ENCODE assay signal across 8 cellular contexts in genomic region chr16:70253291-70254094, GRCh38. TPM values are rescaled to one million over a fixed set of nuclear protein-coding genes. Genes with fewer than 3 reads are reported as not detected.
DNase-seq lines count a peak whose midpoint lies in the region; ATAC-seq, FAIRE-seq and TF ChIP-seq lines count a peak whose summit lies in the region.

No MANE protein-coding gene starts in this region.

- H3K4me2 ChIP-seq in A549, result no peak overlapping the region

- no peaks in the 10 kb centered on the region for H3K9me3 ChIP-seq in A549

- H3K36me3 Mint-ChIP-seq in chondrocyte (ENCODE audit: low read depth), result peaks cover 33% of the 10 kb centered on the region
- H3K36me3 Mint-ChIP-seq in naive thymus-derived CD8-positive, alpha-beta T cell, result peaks cover 0 to 52% (median 3%) of the 10 kb centered on the region in 3 donors

- POLR2A ChIA-PET in A549 (lab: Yijun Ruan, JAX), result interaction anchor here (0.7 to 1.4 kb wide), 2 partner anchors 12 to 14 kb away, joined by 3 read pairs; no protein-coding TSS in a partner anchor
- POLR2A ChIA-PET in naive thymus-derived CD8-positive, alpha-beta T cell (lab: Charles Lee), result interaction anchor here (0.5 to 1.6 kb wide), 3 partner anchors 28 to 863 kb away, joined by 3 to 8 read pairs (median 8); partner anchors contain the start of gene AARS1

- H3K4me3 ChIP-seq in A549, result no peak overlapping the region

- peak overlapping the region; percentile 77 for H3K27ac Mint-ChIP-seq in chondrocyte (ENCODE audit: unreplicated experiment)
- peak overlapping the region in 4 of 10 donors; percentile 44 to 68 (median 53) for H3K27ac Mint-ChIP-seq in naive thymus-derived CD8-positive, alpha-beta T cell

- 78% methylated on average over 13 of the region's 16 CpGs for WGBS in A549 (ENCODE audit: missing lambda C conversion rate)

- H3K9me3 Mint-ChIP-seq in chondrocyte (ENCODE audit: low read depth), result no peaks in the 10 kb centered on the region
- H3K9me3 Mint-ChIP-seq in naive thymus-derived CD8-positive, alpha-beta T cell, result no peaks in the 10 kb centered on the region

- ATAC-seq in A549 (peak; percentile 25 to 63; a peak in 4 of 6 replicates), HG02678 (IDR thresholded peaks at IDR 0.05; ENCODE audit: unreplicated experiment) (no peak), HG02852 (IDR thresholded peaks at IDR 0.05; ENCODE audit: unreplicated experiment) (no peak), GM21786 (IDR thresholded peaks at IDR 0.05; ENCODE audit: unreplicated experiment) (no peak)
- no peak for ATAC-seq in naive thymus-derived CD8-positive, alpha-beta T cell

- TF ChIP-seq POLR2A in A549 (IDR thresholded peaks at IDR 0.05; ENCODE audit: low read length), result no peak

- no peak for TF ChIP-seq RAD21 in A549 (conservative IDR thresholded peaks at IDR 0.05 in 1 of 2, IDR thresholded peaks at IDR 0.05 in 1 of 2)

- CTCF ChIA-PET in A549 (lab: Yijun Ruan, JAX), result interaction anchor here (0.5 to 4.8 kb wide), 10 partner anchors 10 to 348 kb away, joined by 3 to 53 read pairs (median 6); no protein-coding TSS in a partner anchor

- FAIRE-seq in A549 (lab: Jason Lieb, UNC), result no peak

- peaks cover 27% of the 10 kb centered on the region for H3K4me1 Mint-ChIP-seq in chondrocyte (ENCODE audit: low read depth)
- peaks cover 4 to 19% (median 13%) of the 10 kb centered on the region in 4 donors for H3K4me1 Mint-ChIP-seq in naive thymus-derived CD8-positive, alpha-beta T cell

- TF ChIP-seq CTCF in A549 (IDR thresholded peaks at IDR 0.05) (peak; percentile 36), chondrocyte (IDR thresholded peaks at IDR 0.05) (peak; percentile 70)

- no peak overlapping the region for H3K4me3 Mint-ChIP-seq in chondrocyte (ENCODE audit: unreplicated experiment)
- no peak overlapping the region for H3K4me3 Mint-ChIP-seq in naive thymus-derived CD8-positive, alpha-beta T cell

- no peak overlapping the region for H3K27ac ChIP-seq in A549

- no peaks in the 10 kb centered on the region for H3K27me3 Mint-ChIP-seq in chondrocyte (ENCODE audit: low read depth)
- no peaks in the 10 kb centered on the region for H3K27me3 Mint-ChIP-seq in naive thymus-derived CD8-positive, alpha-beta T cell

- TF ChIP-seq EP300 in A549 (IDR thresholded peaks at IDR 0.05), result no peak

- H3K4me1 ChIP-seq in A549, result peaks cover 11% of the 10 kb centered on the region

- in situ Hi-C loops in G401 (cut with HindIII; ENCODE audit: low sequenced_read_pairs), result no loop called here

- peak; percentile 56 to 61 for DNase-seq in A549 (ENCODE audit: low read depth in 1 of 2, low spot score in 1 of 2)
- peak; percentile 30 for DNase-seq in G401 (ENCODE audit: low spot score)
- DNase-seq in RPMI8226, result peak; percentile 40
- peak; percentile 79 for DNase-seq in chondrocyte (ENCODE audit: low spot score)
- DNase-seq in naive thymus-derived CD8-positive, alpha-beta T cell, result peak in 6 of 10 donors; percentile 10 to 65 (median 18)

TF ChIP-seq in A549, 52 proteins besides CTCF, POLR2A, EP300 and RAD21:
- TF ChIP-seq BCL3 (IDR thresholded peaks at IDR 0.05) (no peak), ZC3H11A (IDR thresholded peaks at IDR 0.05) (0 out of 2 replicates have a peak, but pooled peaks have one; percentile 5)

RNA-seq across cellular contexts. Expression of gene EXOSC6, which starts 1.8 kb away (rescaled TPM):
- 12.9 and 15.0 TPM in 2 replicates for polyA plus RNA-seq in A549 (2011; rRNA removed)
- polyA plus RNA-seq in A549 (2012; cell fraction: cytosol; rRNA removed), result 9.7 and 13.9 TPM in 2 replicates
- 13.0 and 13.6 TPM in 2 replicates for polyA plus RNA-seq in A549 (2012; cell fraction: nucleus; rRNA removed)
- 10.8 to 12.2 TPM (median 11.7 TPM) in 3 replicates for polyA plus RNA-seq in A549 (2017; fragmentation: RNase III; extraction: RNeasy Plus Mini Kit Qiagen cat#74134 plus additional on column Dnase treatment)
- polyA minus RNA-seq in A549 (2011; rRNA and poly(A)+ RNA removed), result 10.2 and 10.5 TPM in 2 replicates
- 29.6 and 37.5 TPM in 2 replicates for total RNA-seq in G401 (2014; rRNA removed; shearing (Covaris generic))
- total RNA-seq in chondrocyte, result 27.4 to 66.6 TPM (median 64.1 TPM) in 3 replicates
- 10 to 100 TPM; 38.7 to 39.3 TPM for total RNA-seq in naive thymus-derived CD8-positive, alpha-beta T cell
- polyA plus RNA-seq in naive thymus-derived CD8-positive, alpha-beta T cell, result 10 to 100 TPM in 2 of 3 donors, 1 to 10 TPM in 1; 8.0 to 18.0 (median 16.5) TPM

RNA-seq across cellular contexts. Expression of gene AARS1, which starts 35.8 kb away (rescaled TPM):
- polyA plus RNA-seq in A549 (2011; rRNA removed) (325 and 344 TPM in 2 replicates), A549 (2017; fragmentation: RNase III; extraction: RNeasy Plus Mini Kit Qiagen cat#74134 plus additional on column Dnase treatment) (123 to 137 TPM (median 134 TPM) in 3 replicates)
- 154 and 159 TPM in 2 replicates for polyA plus RNA-seq in A549 (2012; cell fraction: cytosol; rRNA removed)
- 192 and 210 TPM in 2 replicates for polyA plus RNA-seq in A549 (2012; cell fraction: nucleus; rRNA removed)
- 302 and 339 TPM in 2 replicates for polyA minus RNA-seq in A549 (2011; rRNA and poly(A)+ RNA removed)
- 73.5 and 95.4 TPM in 2 replicates for total RNA-seq in G401 (2014; rRNA removed; shearing (Covaris generic))
- total RNA-seq in chondrocyte, result 92.2 to 243 TPM (median 234 TPM) in 3 replicates
- total RNA-seq in naive thymus-derived CD8-positive, alpha-beta T cell, result 100 to 1,000 TPM; 140 to 144 TPM
- polyA plus RNA-seq in naive thymus-derived CD8-positive, alpha-beta T cell, result 10 to 100 TPM; 22.9 to 45.6 (median 37.8) TPM

RNA-seq across cellular contexts. Expression of gene DDX19B, which starts 45.5 kb away (rescaled TPM):
- polyA plus RNA-seq in A549 (2011; rRNA removed), result 50.6 and 59.4 TPM in 2 replicates
- 33.9 and 35.1 TPM in 2 replicates for polyA plus RNA-seq in A549 (2012; cell fraction: cytosol; rRNA removed)
- 31.7 and 32.3 TPM in 2 replicates for polyA plus RNA-seq in A549 (2012; cell fraction: nucleus; rRNA removed)
- polyA plus RNA-seq in A549 (2017; fragmentation: RNase III; extraction: RNeasy Plus Mini Kit Qiagen cat#74134 plus additional on column Dnase treatment), result 26.9 to 27.2 TPM (median 27.0 TPM) in 3 replicates
- polyA minus RNA-seq in A549 (2011; rRNA and poly(A)+ RNA removed), result 20.0 and 22.3 TPM in 2 replicates
- 40.9 and 65.2 TPM in 2 replicates for total RNA-seq in G401 (2014; rRNA removed; shearing (Covaris generic))
- total RNA-seq in chondrocyte, result 22.9 to 26.0 TPM (median 24.5 TPM) in 3 replicates
- total RNA-seq in naive thymus-derived CD8-positive, alpha-beta T cell, result 10 to 100 TPM; 33.7 to 37.9 TPM
- polyA plus RNA-seq in naive thymus-derived CD8-positive, alpha-beta T cell, result 10 to 100 TPM; 34.5 to 48.2 (median 40.0) TPM

Comparison
In these comparisons a context has a peak if more than half of its experiments do, and no peak if none do; other contexts are left out.
1. ATAC-seq: peak in A549 (2 of 2); none in naive thymus-derived CD8-positive, alpha-beta T cell (0 of 2), HG02678 (single experiment), HG02852 (single experiment) and GM21786 (single experiment).
2. DNase-seq: peak in every context shown above with its lines; median percentile 79 in chondrocyte; 58 in A549; 40 in RPMI8226; 30 in G401; 18 in naive thymus-derived CD8-positive, alpha-beta T cell.